In the genomic region with DNA sequence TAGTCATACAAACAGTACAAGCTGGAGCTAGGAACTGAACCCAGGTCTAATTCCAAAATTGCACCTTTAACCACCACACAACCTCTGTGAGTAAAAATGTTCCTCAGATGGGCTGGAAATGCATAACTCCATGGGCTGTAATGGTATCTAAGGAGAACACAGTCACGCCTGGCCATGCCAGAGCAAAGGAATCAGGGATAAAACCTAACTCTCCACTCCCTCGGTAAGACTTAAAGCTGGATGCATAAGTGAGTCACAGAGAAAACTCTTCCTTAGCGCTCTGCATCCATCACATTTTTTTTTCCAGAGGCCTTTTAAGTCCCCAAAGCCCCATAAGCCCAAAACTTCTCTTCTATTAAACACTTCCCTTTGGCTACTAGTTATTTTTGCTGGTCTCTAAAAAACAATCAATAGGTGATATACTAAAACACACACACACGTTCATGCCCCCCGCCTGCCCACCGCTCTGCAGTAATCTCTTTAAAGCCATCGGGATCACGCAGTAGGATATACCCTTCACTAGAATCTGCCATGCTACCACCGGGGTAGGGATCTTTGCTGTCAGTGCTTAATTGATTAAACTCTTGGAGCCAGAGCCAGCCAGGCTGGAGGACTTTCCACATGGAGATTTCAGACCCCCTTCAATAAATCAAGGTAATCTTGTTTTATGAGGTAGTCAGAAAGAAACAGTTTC, we compare ENCODE assay signal across 3 cellular contexts.
TF ChIP-seq lines count a peak whose summit lies in the region.

No MANE protein-coding gene starts in this region.

TF ChIP-seq in SK-N-SH treated with all-trans-retinoic acid at 6 μM for 48 hours, 23 proteins besides CTCF, POLR2A, EP300 and RAD21:
- TF ChIP-seq ZFP3 (CRISPR knock-in tag; IDR thresholded peaks at IDR 0.05) (no peak), ARNTL (CRISPR knock-in tag; IDR thresholded peaks at IDR 0.05; ENCODE audit: borderline replicate concordance, low read depth) (no peak)
- TF ChIP-seq, protein P1, sequence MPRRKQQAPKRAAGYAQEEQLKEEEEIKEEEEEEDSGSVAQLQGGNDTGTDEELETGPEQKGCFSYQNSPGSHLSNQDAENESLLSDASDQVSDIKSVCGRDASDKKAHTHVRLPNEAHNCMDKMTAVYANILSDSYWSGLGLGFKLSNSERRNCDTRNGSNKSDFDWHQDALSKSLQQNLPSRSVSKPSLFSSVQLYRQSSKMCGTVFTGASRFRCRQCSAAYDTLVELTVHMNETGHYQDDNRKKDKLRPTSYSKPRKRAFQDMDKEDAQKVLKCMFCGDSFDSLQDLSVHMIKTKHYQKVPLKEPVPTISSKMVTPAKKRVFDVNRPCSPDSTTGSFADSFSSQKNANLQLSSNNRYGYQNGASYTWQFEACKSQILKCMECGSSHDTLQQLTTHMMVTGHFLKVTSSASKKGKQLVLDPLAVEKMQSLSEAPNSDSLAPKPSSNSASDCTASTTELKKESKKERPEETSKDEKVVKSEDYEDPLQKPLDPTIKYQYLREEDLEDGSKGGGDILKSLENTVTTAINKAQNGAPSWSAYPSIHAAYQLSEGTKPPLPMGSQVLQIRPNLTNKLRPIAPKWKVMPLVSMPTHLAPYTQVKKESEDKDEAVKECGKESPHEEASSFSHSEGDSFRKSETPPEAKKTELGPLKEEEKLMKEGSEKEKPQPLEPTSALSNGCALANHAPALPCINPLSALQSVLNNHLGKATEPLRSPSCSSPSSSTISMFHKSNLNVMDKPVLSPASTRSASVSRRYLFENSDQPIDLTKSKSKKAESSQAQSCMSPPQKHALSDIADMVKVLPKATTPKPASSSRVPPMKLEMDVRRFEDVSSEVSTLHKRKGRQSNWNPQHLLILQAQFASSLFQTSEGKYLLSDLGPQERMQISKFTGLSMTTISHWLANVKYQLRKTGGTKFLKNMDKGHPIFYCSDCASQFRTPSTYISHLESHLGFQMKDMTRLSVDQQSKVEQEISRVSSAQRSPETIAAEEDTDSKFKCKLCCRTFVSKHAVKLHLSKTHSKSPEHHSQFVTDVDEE (CRISPR knock-in tag; IDR thresholded peaks at IDR 0.05) = no peak

TF ChIP-seq in SK-N-SH, 30 proteins besides CTCF, POLR2A, EP300 and RAD21 (continues in another document):
- TF ChIP-seq MEF2A (IDR thresholded peaks at IDR 0.05; ENCODE audit: borderline replicate concordance, low read depth) = no peak
- no peak for TF ChIP-seq NFIC (IDR thresholded peaks at IDR 0.05; ENCODE audit: borderline replicate concordance)
- TF ChIP-seq MXI1 (IDR thresholded peaks at IDR 0.05; ENCODE audit: low read depth, low read length) = no peak
- no peak for TF ChIP-seq GATA2 (CRISPR knock-in tag; IDR thresholded peaks at IDR 0.05)
- TF ChIP-seq, protein P2, sequence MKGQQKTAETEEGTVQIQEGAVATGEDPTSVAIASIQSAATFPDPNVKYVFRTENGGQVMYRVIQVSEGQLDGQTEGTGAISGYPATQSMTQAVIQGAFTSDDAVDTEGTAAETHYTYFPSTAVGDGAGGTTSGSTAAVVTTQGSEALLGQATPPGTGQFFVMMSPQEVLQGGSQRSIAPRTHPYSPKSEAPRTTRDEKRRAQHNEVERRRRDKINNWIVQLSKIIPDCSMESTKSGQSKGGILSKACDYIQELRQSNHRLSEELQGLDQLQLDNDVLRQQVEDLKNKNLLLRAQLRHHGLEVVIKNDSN (IDR thresholded peaks at IDR 0.05; ENCODE audit: borderline replicate concordance, low read depth) = no peak
- TF ChIP-seq, protein P3, sequence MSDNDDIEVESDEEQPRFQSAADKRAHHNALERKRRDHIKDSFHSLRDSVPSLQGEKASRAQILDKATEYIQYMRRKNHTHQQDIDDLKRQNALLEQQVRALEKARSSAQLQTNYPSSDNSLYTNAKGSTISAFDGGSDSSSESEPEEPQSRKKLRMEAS (IDR thresholded peaks at IDR 0.05; ENCODE audit: low read depth) = no peak
- no peak for TF ChIP-seq ELF1 (IDR thresholded peaks at IDR 0.05)
- TF ChIP-seq YY1 (IDR thresholded peaks at IDR 0.05; ENCODE audit: low read depth) = no peak
- no peak for TF ChIP-seq TAF1 (IDR thresholded peaks at IDR 0.05; ENCODE audit: borderline replicate concordance, low read depth, low read length)
- TF ChIP-seq CHD2 (IDR thresholded peaks at IDR 0.05; ENCODE audit: low read length, partially characterized antibody) = no peak
- TF ChIP-seq, protein P4, sequence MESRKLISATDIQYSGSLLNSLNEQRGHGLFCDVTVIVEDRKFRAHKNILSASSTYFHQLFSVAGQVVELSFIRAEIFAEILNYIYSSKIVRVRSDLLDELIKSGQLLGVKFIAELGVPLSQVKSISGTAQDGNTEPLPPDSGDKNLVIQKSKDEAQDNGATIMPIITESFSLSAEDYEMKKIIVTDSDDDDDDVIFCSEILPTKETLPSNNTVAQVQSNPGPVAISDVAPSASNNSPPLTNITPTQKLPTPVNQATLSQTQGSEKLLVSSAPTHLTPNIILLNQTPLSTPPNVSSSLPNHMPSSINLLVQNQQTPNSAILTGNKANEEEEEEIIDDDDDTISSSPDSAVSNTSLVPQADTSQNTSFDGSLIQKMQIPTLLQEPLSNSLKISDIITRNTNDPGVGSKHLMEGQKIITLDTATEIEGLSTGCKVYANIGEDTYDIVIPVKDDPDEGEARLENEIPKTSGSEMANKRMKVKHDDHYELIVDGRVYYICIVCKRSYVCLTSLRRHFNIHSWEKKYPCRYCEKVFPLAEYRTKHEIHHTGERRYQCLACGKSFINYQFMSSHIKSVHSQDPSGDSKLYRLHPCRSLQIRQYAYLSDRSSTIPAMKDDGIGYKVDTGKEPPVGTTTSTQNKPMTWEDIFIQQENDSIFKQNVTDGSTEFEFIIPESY (IDR thresholded peaks at IDR 0.05; ENCODE audit: borderline replicate concordance, low read depth) = no peak
- TF ChIP-seq FOSL2 (IDR thresholded peaks at IDR 0.05; ENCODE audit: borderline replicate concordance, low read depth) = no peak
- TF ChIP-seq, protein P5, sequence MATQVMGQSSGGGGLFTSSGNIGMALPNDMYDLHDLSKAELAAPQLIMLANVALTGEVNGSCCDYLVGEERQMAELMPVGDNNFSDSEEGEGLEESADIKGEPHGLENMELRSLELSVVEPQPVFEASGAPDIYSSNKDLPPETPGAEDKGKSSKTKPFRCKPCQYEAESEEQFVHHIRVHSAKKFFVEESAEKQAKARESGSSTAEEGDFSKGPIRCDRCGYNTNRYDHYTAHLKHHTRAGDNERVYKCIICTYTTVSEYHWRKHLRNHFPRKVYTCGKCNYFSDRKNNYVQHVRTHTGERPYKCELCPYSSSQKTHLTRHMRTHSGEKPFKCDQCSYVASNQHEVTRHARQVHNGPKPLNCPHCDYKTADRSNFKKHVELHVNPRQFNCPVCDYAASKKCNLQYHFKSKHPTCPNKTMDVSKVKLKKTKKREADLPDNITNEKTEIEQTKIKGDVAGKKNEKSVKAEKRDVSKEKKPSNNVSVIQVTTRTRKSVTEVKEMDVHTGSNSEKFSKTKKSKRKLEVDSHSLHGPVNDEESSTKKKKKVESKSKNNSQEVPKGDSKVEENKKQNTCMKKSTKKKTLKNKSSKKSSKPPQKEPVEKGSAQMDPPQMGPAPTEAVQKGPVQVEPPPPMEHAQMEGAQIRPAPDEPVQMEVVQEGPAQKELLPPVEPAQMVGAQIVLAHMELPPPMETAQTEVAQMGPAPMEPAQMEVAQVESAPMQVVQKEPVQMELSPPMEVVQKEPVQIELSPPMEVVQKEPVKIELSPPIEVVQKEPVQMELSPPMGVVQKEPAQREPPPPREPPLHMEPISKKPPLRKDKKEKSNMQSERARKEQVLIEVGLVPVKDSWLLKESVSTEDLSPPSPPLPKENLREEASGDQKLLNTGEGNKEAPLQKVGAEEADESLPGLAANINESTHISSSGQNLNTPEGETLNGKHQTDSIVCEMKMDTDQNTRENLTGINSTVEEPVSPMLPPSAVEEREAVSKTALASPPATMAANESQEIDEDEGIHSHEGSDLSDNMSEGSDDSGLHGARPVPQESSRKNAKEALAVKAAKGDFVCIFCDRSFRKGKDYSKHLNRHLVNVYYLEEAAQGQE (IDR thresholded peaks at IDR 0.05; ENCODE audit: low read depth, low read length) = no peak
- no peak for TF ChIP-seq RXRA (IDR thresholded peaks at IDR 0.05; ENCODE audit: borderline replicate concordance, low read depth)
- TF ChIP-seq SIN3A (IDR thresholded peaks at IDR 0.05; ENCODE audit: borderline replicate concordance, low read depth, low read length) = no peak
- TF ChIP-seq TCF12 (IDR thresholded peaks at IDR 0.05) = no peak
- TF ChIP-seq GABPA (IDR thresholded peaks at IDR 0.05; ENCODE audit: low read depth) = no peak
- TF ChIP-seq RCOR1 (IDR thresholded peaks at IDR 0.05; ENCODE audit: low read length) = no peak

TF ChIP-seq in HepG2, 621 proteins besides CTCF, POLR2A, EP300 and RAD21:
- no peak for TF ChIP-seq HNRNPL (IDR thresholded peaks at IDR 0.05; ENCODE audit: low read depth, low read length)
- TF ChIP-seq ZSCAN12 (CRISPR knock-in tag; IDR thresholded peaks at IDR 0.05) = no peak
- TF ChIP-seq ZNF557 (CRISPR knock-in tag; IDR thresholded peaks at IDR 0.05) = no peak
- TF ChIP-seq, protein P6, sequence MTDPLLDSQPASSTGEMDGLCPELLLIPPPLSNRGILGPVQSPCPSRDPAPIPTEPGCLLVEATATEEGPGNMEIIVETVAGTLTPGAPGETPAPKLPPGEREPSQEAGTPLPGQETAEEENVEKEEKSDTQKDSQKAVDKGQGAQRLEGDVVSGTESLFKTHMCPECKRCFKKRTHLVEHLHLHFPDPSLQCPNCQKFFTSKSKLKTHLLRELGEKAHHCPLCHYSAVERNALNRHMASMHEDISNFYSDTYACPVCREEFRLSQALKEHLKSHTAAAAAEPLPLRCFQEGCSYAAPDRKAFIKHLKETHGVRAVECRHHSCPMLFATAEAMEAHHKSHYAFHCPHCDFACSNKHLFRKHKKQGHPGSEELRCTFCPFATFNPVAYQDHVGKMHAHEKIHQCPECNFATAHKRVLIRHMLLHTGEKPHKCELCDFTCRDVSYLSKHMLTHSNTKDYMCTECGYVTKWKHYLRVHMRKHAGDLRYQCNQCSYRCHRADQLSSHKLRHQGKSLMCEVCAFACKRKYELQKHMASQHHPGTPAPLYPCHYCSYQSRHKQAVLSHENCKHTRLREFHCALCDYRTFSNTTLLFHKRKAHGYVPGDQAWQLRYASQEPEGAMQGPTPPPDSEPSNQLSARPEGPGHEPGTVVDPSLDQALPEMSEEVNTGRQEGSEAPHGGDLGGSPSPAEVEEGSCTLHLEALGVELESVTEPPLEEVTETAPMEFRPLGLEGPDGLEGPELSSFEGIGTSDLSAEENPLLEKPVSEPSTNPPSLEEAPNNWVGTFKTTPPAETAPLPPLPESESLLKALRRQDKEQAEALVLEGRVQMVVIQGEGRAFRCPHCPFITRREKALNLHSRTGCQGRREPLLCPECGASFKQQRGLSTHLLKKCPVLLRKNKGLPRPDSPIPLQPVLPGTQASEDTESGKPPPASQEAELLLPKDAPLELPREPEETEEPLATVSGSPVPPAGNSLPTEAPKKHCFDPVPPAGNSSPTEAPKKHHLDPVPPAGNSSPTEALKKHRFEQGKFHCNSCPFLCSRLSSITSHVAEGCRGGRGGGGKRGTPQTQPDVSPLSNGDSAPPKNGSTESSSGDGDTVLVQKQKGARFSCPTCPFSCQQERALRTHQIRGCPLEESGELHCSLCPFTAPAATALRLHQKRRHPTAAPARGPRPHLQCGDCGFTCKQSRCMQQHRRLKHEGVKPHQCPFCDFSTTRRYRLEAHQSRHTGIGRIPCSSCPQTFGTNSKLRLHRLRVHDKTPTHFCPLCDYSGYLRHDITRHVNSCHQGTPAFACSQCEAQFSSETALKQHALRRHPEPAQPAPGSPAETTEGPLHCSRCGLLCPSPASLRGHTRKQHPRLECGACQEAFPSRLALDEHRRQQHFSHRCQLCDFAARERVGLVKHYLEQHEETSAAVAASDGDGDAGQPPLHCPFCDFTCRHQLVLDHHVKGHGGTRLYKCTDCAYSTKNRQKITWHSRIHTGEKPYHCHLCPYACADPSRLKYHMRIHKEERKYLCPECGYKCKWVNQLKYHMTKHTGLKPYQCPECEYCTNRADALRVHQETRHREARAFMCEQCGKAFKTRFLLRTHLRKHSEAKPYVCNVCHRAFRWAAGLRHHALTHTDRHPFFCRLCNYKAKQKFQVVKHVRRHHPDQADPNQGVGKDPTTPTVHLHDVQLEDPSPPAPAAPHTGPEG (CRISPR knock-in tag; IDR thresholded peaks at IDR 0.05) = no peak
- TF ChIP-seq, protein P7, sequence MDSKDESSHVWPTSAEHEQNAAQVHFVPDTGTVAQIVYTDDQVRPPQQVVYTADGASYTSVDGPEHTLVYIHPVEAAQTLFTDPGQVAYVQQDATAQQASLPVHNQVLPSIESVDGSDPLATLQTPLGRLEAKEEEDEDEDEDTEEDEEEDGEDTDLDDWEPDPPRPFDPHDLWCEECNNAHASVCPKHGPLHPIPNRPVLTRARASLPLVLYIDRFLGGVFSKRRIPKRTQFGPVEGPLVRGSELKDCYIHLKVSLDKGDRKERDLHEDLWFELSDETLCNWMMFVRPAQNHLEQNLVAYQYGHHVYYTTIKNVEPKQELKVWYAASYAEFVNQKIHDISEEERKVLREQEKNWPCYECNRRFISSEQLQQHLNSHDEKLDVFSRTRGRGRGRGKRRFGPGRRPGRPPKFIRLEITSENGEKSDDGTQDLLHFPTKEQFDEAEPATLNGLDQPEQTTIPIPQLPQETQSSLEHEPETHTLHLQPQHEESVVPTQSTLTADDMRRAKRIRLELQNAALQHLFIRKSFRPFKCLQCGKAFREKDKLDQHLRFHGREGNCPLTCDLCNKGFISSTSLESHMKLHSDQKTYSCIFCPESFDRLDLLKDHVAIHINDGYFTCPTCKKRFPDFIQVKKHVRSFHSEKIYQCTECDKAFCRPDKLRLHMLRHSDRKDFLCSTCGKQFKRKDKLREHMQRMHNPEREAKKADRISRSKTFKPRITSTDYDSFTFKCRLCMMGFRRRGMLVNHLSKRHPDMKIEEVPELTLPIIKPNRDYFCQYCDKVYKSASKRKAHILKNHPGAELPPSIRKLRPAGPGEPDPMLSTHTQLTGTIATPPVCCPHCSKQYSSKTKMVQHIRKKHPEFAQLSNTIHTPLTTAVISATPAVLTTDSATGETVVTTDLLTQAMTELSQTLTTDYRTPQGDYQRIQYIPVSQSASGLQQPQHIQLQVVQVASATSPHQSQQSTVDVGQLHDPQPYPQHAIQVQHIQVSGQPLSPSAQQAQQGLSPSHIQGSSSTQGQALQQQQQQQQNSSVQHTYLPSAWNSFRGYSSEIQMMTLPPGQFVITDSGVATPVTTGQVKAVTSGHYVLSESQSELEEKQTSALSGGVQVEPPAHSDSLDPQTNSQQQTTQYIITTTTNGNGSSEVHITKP (CRISPR knock-in tag; IDR thresholded peaks at IDR 0.05; ENCODE audit: low read depth) = no peak
- TF ChIP-seq HNRNPUL1 (IDR thresholded peaks at IDR 0.05; ENCODE audit: low read depth, low read length) = no peak
- no peak for TF ChIP-seq NFRKB (IDR thresholded peaks at IDR 0.05)
- TF ChIP-seq, protein P8, sequence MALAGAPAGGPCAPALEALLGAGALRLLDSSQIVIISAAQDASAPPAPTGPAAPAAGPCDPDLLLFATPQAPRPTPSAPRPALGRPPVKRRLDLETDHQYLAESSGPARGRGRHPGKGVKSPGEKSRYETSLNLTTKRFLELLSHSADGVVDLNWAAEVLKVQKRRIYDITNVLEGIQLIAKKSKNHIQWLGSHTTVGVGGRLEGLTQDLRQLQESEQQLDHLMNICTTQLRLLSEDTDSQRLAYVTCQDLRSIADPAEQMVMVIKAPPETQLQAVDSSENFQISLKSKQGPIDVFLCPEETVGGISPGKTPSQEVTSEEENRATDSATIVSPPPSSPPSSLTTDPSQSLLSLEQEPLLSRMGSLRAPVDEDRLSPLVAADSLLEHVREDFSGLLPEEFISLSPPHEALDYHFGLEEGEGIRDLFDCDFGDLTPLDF (CRISPR knock-in tag; IDR thresholded peaks at IDR 0.05) = no peak
- TF ChIP-seq, protein P9, sequence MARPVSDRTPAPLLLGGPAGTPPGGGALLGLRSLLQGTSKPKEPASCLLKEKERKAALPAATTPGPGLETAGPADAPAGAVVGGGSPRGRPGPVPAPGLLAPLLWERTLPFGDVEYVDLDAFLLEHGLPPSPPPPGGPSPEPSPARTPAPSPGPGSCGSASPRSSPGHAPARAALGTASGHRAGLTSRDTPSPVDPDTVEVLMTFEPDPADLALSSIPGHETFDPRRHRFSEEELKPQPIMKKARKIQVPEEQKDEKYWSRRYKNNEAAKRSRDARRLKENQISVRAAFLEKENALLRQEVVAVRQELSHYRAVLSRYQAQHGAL (CRISPR knock-in tag; IDR thresholded peaks at IDR 0.05; ENCODE audit: not compliant biosample characterization) = no peak
- no peak for TF ChIP-seq MYNN (CRISPR knock-in tag; IDR thresholded peaks at IDR 0.05; ENCODE audit: low read depth)
- TF ChIP-seq ZBTB38 (CRISPR knock-in tag; IDR thresholded peaks at IDR 0.05) = no peak
